23 cellular contexts compared by ENCODE assay signal in the genomic region with DNA sequence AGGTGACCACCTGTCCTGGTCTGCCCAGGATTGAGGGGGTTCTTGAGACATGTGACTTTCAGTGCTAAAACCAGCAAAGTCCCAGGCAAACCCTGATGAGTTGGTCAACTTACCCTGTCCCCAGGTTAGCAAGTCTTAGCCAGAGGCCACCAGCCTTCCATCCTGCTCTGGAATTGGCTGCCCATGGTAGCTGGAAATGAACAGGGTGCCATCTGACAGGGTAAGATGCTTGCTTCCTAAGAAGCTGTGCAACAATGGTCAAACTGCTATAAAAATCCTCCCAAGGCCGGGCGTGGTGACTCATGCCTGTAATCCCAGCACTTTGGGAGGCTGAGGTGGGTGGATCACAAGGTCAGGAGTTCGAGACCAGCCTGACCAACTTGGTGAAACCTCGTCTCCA. TPM values are rescaled to one million over a fixed set of nuclear protein-coding genes. Genes with fewer than 3 reads are reported as not detected.
"Had no signal": no experiment of that assay in that cellular context is flagged by ENCODE, and none has a peak within 500 bp of the region (broad histone marks: within the 10 kb centered on the region; RNA-seq: fewer than 3 reads in every experiment).

No MANE protein-coding gene starts in this region.

- H3K4me1 ChIP-seq: prostate gland had no signal

- FAIRE-seq: colon, keratinocyte, small intestine had no signal

- H3K36me3 Mint-ChIP-seq: naive B cell; natural killer cell treated with Interleukin-12 subunit alpha and Interleukin-12 subunit beta and Interleukin-15 and Interleukin-18, amount 100 ng/mL, for 72 hours; neural progenitor cell had no signal

- H3K27me3 ChIP-seq: dorsolateral prefrontal cortex, gastrocnemius medialis, thyroid gland had no signal

- DNase-seq: dorsolateral prefrontal cortex; effector CD4-positive, alpha-beta T cell; gastrocnemius medialis; head of caudate nucleus; left ventricle myocardium superior; lower lobe of right lung; naive B cell; right cardiac atrium; small intestine; stimulated activated CD4-positive, alpha-beta T cell treated with anti-CD3 and anti-CD28 coated beads, Interleukin-1b, Interleukin-23, amount 100 ng/mL, for 48 hours; stimulated activated CD4-positive, alpha-beta T cell treated with anti-CD3 and anti-CD28 coated beads, Interleukin-4, amount 100 ng/mL, for 1 hour; stimulated activated CD8-positive, alpha-beta memory T cell treated with anti-CD3 and anti-CD28 coated beads, Interleukin-4, amount 100 ng/mL, for 48 hours; stimulated activated naive CD4-positive, alpha-beta T cell; stimulated activated naive CD8-positive, alpha-beta T cell treated with anti-CD3 and anti-CD28 coated beads, Interleukin-15, amount 100 ng/mL, for 72 hours; thyroid gland; trophoblast cell had no signal

- ATAC-seq: gastrocnemius medialis; left ventricle myocardium superior; lower lobe of right lung; natural killer cell treated with Interleukin-12 subunit alpha and Interleukin-12 subunit beta and Interleukin-15 and Interleukin-18, amount 100 ng/mL, for 72 hours; right cardiac atrium; stimulated activated naive CD8-positive, alpha-beta T cell treated with anti-CD3 and anti-CD28 coated beads, Interleukin-15, amount 100 ng/mL, for 72 hours had no signal

- H3K9ac ChIP-seq: neural progenitor cell had no signal

- H3K27ac Mint-ChIP-seq: natural killer cell treated with Interleukin-12 subunit alpha and Interleukin-12 subunit beta and Interleukin-15 and Interleukin-18, amount 100 ng/mL, for 72 hours; neural progenitor cell; stimulated activated naive CD8-positive, alpha-beta T cell treated with anti-CD3 and anti-CD28 coated beads, Interleukin-15, amount 100 ng/mL, for 72 hours had no signal

- H3K27ac ChIP-seq: gastrocnemius medialis, lower lobe of right lung, neural progenitor cell, prostate gland, thyroid gland had no signal

- H3K9me3 ChIP-seq: gastrocnemius medialis, lower lobe of right lung, prostate gland, thyroid gland had no signal

- H3K4me2 ChIP-seq: neural progenitor cell had no signal

- H2AFZ ChIP-seq: neural progenitor cell had no signal

- H3K4me3 Mint-ChIP-seq: naive B cell; natural killer cell treated with Interleukin-12 subunit alpha and Interleukin-12 subunit beta and Interleukin-15 and Interleukin-18, amount 100 ng/mL, for 72 hours; neural progenitor cell; stimulated activated naive CD8-positive, alpha-beta T cell treated with anti-CD3 and anti-CD28 coated beads, Interleukin-15, amount 100 ng/mL, for 72 hours had no signal

- H3K4me3 ChIP-seq: dorsolateral prefrontal cortex, gastrocnemius medialis, lower lobe of right lung, neural progenitor cell, prostate gland, thyroid gland had no signal

- H3K9me3 Mint-ChIP-seq: naive B cell; natural killer cell treated with Interleukin-12 subunit alpha and Interleukin-12 subunit beta and Interleukin-15 and Interleukin-18, amount 100 ng/mL, for 72 hours; neural progenitor cell; stimulated activated naive CD8-positive, alpha-beta T cell treated with anti-CD3 and anti-CD28 coated beads, Interleukin-15, amount 100 ng/mL, for 72 hours had no signal

- H3K36me3 ChIP-seq: gastrocnemius medialis, lower lobe of right lung, neural progenitor cell, prostate gland, thyroid gland had no signal

RNA-seq across cellular contexts. Expression of gene HSF5, which starts 49.1 kb away (rescaled TPM):
- total RNA-seq: gastrocnemius medialis, glomerular endothelial cell, left ventricle myocardium superior, osteocyte had no signal
